In the genomic region with DNA sequence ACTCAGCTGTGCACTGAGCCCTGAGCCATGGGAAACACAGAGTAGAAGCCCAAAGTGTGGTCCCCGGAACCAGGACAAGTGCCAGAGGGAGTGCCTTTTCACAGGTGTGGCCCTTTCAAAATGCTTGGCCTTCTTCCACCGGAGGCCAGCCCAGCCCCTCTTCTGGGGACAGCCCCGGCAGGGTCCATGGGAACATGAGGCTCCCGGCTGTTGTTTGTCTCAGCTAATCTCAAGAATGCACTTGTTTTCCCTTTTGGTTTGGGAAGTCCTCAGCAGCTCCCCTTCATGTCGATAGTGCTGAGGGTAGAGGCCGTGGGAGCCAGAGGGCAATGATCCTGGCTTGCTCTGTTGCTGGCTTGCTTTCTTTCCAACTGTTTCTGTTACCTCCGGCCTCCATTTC, we compare ENCODE assay signal across 31 cellular contexts.
"Had no signal": no experiment of that assay in that cellular context is flagged by ENCODE, and none has a peak within 500 bp of the region (broad histone marks: within the 10 kb centered on the region; RNA-seq: fewer than 3 reads in every experiment).

No MANE protein-coding gene starts in this region.

- ATAC-seq: activated CD8-positive, alpha-beta memory T cell treated with anti-CD3 and anti-CD28 coated beads, Interleukin-2, amount 10 ng/mL, durations not matched to agents 7 days and 5 days; activated naive CD8-positive, alpha-beta T cell treated with anti-CD3 and anti-CD28 coated beads, Interleukin-2, amount 50 U/mL, for 24 hours; Right ventricle myocardium inferior; SK-N-SH treated with all-trans-retinoic acid at 6 μM for 48 hours; T-cell; T-helper 17 cell had no signal

- H3K36me3 ChIP-seq: WERI-Rb-1 had no signal

- H2AFZ ChIP-seq: PC-9 had no signal

- FAIRE-seq: bronchial epithelial cell, RCC 7860 had no signal

- H3K27ac ChIP-seq: PC-9, RWPE1, WERI-Rb-1 had no signal

- H3K4me3 ChIP-seq: PC-9 had no signal

- H3K4me2 ChIP-seq: PC-9 had no signal

- DNase-seq: activated CD4-positive, alpha-beta memory T cell treated with anti-CD3 and anti-CD28 coated beads, Interleukin-2, amount 10 ng/mL, durations not matched to agents 7 days and 5 days; activated CD4-positive, alpha-beta T cell treated with anti-CD3 and anti-CD28 coated beads for 1 hour; activated CD4-positive, alpha-beta T cell treated with anti-CD3 and anti-CD28 coated beads for 48 hours; activated CD4-positive, CD25-positive, alpha-beta regulatory T cell; activated CD8-positive, alpha-beta memory T cell treated with anti-CD3 and anti-CD28 coated beads for 24 hours; activated CD8-positive, alpha-beta memory T cell treated with anti-CD3 and anti-CD28 coated beads, Interleukin-2, amount 10 ng/mL, durations not matched to agents 7 days and 5 days; activated CD8-positive, alpha-beta memory T cell treated with anti-CD3 and anti-CD28 coated beads, Interleukin-2, amount 50 U/mL, for 48 hours; activated effector memory CD4-positive, alpha-beta T cell treated with Interleukin-2 at 50 U/mL for 16 hours; activated naive CD4-positive, alpha-beta T cell treated with anti-CD3 and anti-CD28 coated beads, Interleukin-2, amount 10 ng/mL, durations not matched to agents 7 days and 5 days; activated naive CD8-positive, alpha-beta T cell treated with anti-CD3 and anti-CD28 coated beads, Interleukin-2, amount 50 U/mL, for 24 hours; activated T-cell treated with anti-CD3 and anti-CD28 coated beads, Interleukin-2, amount 50 U/mL, for 48 hours; anterior cingulate cortex; Karpas-422; NCI-H1105; NCI-H1417 treated with DMSO at 0.1 percent for 48 hours; NCI-H187 treated with DMSO at 0.1 percent for 48 hours; NCI-H2081 treated with DMSO at 0.1 percent for 48 hours; NCI-H510A; NCI-H526; NCI-H748 treated with DMSO at 0.1 percent for 48 hours; NK-92 treated with Interleukin-12 subunit alpha and Interleukin-12 subunit beta, amount 100 ng/mL, for 24 hours; PC-9; SIG-M5; T-cell; T-helper 17 cell; WERI-Rb-1 had no signal
